ENCODE assay signal across 20 cellular contexts in the genomic region with DNA sequence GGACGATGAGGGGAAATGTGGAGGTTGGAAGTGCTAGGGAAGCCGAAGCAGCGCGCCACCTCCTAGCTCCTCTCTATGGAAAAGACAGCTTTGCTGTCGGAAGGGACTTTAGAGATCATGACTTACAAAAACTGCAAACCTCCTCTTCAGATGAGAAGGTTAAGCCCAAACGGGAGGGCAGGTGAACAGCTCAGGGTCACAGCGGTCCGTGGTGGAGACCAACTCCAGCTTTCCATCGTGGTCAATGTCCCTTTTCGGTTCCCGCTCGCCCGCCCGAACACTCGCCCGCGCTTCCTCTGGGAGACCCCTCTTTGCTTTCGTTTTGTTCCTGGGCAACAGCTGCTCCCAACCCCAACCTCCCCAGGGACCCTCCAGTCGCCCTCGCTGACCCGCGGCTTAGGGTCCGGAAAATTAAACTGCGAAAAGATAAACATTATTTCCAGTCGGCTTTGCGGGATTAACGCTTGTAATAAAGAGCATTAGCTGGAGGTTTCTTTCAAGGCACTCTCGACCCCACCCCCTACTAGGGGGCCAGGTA. TPM values are rescaled to one million over a fixed set of nuclear protein-coding genes. Genes with fewer than 3 reads are reported as not detected.
DNase-seq lines count a peak whose midpoint lies in the region; ATAC-seq and TF ChIP-seq lines count a peak whose summit lies in the region.
"Had no signal": no experiment of that assay in that cellular context is flagged by ENCODE, and none has a peak within 500 bp of the region (broad histone marks: within the 10 kb centered on the region; RNA-seq: fewer than 3 reads in every experiment).

No MANE protein-coding gene starts in this region.

- H3K9ac ChIP-seq in H9 (ENCODE audit: extremely low read depth, insufficient read length, low read length): no peak overlapping the region
- H3K9ac ChIP-seq in iPS-18a (ENCODE audit: low read length): no peak overlapping the region
- no peak overlapping the region for H3K9ac ChIP-seq in Karpas-422 (ENCODE audit: low read length)
- H3K9ac ChIP-seq in PC-3 (ENCODE audit: low read length): no peak overlapping the region

- no peaks in the 10 kb centered on the region for H3K79me1 ChIP-seq in H9 (ENCODE audit: insufficient read depth, low read depth, low read length, poor library complexity, severe bottlenecking)

- peak overlapping the region; percentile 75 to 88 for H3K4me3 Mint-ChIP-seq in H9
- peak overlapping the region; percentile 73 for H3K4me3 Mint-ChIP-seq in activated B cell treated with CpG ODN at 0.5 μM for 24 hours
- H3K4me3 Mint-ChIP-seq: activated T-cell treated with anti-CD3 and anti-CD28 coated beads, Interleukin-2, amount 50 U/mL, for 4 hours had no signal

- H3K56ac ChIP-seq in H9 (ENCODE audit: insufficient read length, low read depth, low read length): no peak overlapping the region

- TF ChIP-seq CTCF in H9 (conservative IDR thresholded peaks at IDR 0.05) (no peak), activated B cell treated with CpG ODN at 0.5 μM for 24 hours (IDR thresholded peaks at IDR 0.05) (no peak), psoas muscle (IDR thresholded peaks at IDR 0.05) (no peak), PC-3 (conservative IDR thresholded peaks at IDR 0.05; ENCODE audit: low read depth, low read length) (no peak)

- H2BK120ac ChIP-seq in H9 (ENCODE audit: low read depth, low read length, poor library complexity, severe bottlenecking): no peak overlapping the region

- no peak overlapping the region for H2BK20ac ChIP-seq in H9 (ENCODE audit: low read depth, low read length, poor library complexity, severe bottlenecking)

- POLR2A ChIA-PET in activated B cell treated with CpG ODN at 0.5 μM for 24 hours (lab: Charles Lee) (no interaction called here), PC-3 (lab: Charles Lee; ENCODE audit: unreplicated experiment) (no interaction called here)

- H3K27me3 ChIP-seq in H9 (ENCODE audit: insufficient read depth, low read length) (peaks cover 78% of the 10 kb centered on the region), iPS-18a (ENCODE audit: control insufficient read depth, insufficient read depth, low read length) (peaks cover 80% of the 10 kb centered on the region), psoas muscle (ENCODE audit: insufficient read depth in 3 of 3, low read length in 2 of 3) (peaks cover 0 to 40% (median 2%) of the 10 kb centered on the region in 3 donors), Karpas-422 (ENCODE audit: low read length) (no peaks in the 10 kb centered on the region), PC-3 (ENCODE audit: low read length) (no peaks in the 10 kb centered on the region)

- no peak overlapping the region for H2BK5ac ChIP-seq in H9 (ENCODE audit: insufficient read length, low read length)

- H4K20me1 ChIP-seq in H9 (ENCODE audit: control insufficient read depth, insufficient read depth, insufficient read length) (no peaks in the 10 kb centered on the region), Karpas-422 (ENCODE audit: insufficient read depth, low read depth, low read length) (no peaks in the 10 kb centered on the region), PC-3 (ENCODE audit: low read length) (no peaks in the 10 kb centered on the region)

- H3K23me2 ChIP-seq in H9 (ENCODE audit: insufficient read length, low read depth, low read length, poor library complexity, severe bottlenecking): peaks cover 12% of the 10 kb centered on the region

- intact Hi-C loops in activated B cell treated with CpG ODN at 0.5 μM for 24 hours (cut with micrococcal nuclease) (loop anchor here (10.0 kb wide), 1 partner anchor 407 kb away; no protein-coding TSS in a partner anchor), psoas muscle (cut with DNase I) (no loop called here), PC-3 (cut with micrococcal nuclease) (no loop called here)

- H3K9me2 ChIP-seq in Karpas-422 (replicated peaks; ENCODE audit: insufficient read depth, low read length) (no peaks in the 10 kb centered on the region), PC-3 (replicated peaks; ENCODE audit: low read length) (no peaks in the 10 kb centered on the region)

- DNase-seq in H9 (no peak), activated B cell treated with CpG ODN at 0.5 μM for 24 hours (no peak), psoas muscle (no peak), Karpas-422 (no peak), PC-3 (no peak)
- no peak for DNase-seq in stimulated activated CD4-positive, alpha-beta T cell treated with anti-CD3 and anti-CD28 coated beads, Interleukin-2, amount 100 ng/mL, for 48 hours
- DNase-seq: activated CD4-positive, CD25-positive, alpha-beta regulatory T cell treated with anti-CD3 and anti-CD28 coated beads, Interleukin-2, amount 50 U/mL, for 72 hours; activated naive CD4-positive, alpha-beta T cell treated with anti-CD3 and anti-CD28 coated beads, Interleukin-2, amount 50 U/mL, for 16 hours; activated T-cell treated with anti-CD3 and anti-CD28 coated beads, Interleukin-2, amount 50 U/mL, for 4 hours; COR-L47; cortex of kidney; left colon; NCI-H1694 treated with DMSO at 0.1 percent for 48 hours; NCI-H2227 treated with DMSO at 0.1 percent for 48 hours had no signal

- no peak overlapping the region for H2BK15ac ChIP-seq in H9 (ENCODE audit: low read depth, low read length)

- CTCF ChIA-PET in activated B cell treated with CpG ODN at 0.5 μM for 24 hours (lab: Charles Lee): interaction anchor here (0.8 kb wide), 1 partner anchor 15 kb away, joined by 3 read pairs; no protein-coding TSS in a partner anchor
- CTCF ChIA-PET in PC-3 (lab: Charles Lee): no interaction called here

- H4K91ac ChIP-seq in H9 (ENCODE audit: insufficient read length, low read depth, low read length): no peak overlapping the region

- BruUV-seq in PC-3 (replicated peaks; lab: Mats Ljungman, UMichigan): no TSS peak

- no peak overlapping the region for H2AK5ac ChIP-seq in H9 (ENCODE audit: insufficient read length, low read length)

- H3K27ac ChIP-seq in H9 (ENCODE audit: insufficient read length, low read depth, low read length) (no peak overlapping the region), iPS-18a (ENCODE audit: low read length) (no peak overlapping the region), psoas muscle (no peak overlapping the region), Karpas-422 (ENCODE audit: low read length) (no peak overlapping the region), PC-3 (ENCODE audit: low read length) (no peak overlapping the region)
- H3K27ac ChIP-seq: SK-N-MC had no signal

- H3T11ph ChIP-seq in H9 (ENCODE audit: low read length): no peak overlapping the region

- H3K14ac ChIP-seq in H9 (ENCODE audit: insufficient read depth, low read length): no peak overlapping the region

- H3K27me3 Mint-ChIP-seq in H9 (ENCODE audit: low read depth) (peaks cover 100% of the 10 kb centered on the region), activated B cell treated with CpG ODN at 0.5 μM for 24 hours (peaks cover 37% of the 10 kb centered on the region)

- no peak overlapping the region for H3K23ac ChIP-seq in H9 (ENCODE audit: insufficient read length, low read depth, low read length)

- H3K9me3 ChIP-seq in H9 (ENCODE audit: control insufficient read depth, low read depth, low read length): no peaks in the 10 kb centered on the region
- H3K9me3 ChIP-seq in iPS-18a (ENCODE audit: control insufficient read depth, low read depth, low read length): no peaks in the 10 kb centered on the region
- no peaks in the 10 kb centered on the region for H3K9me3 ChIP-seq in psoas muscle
- no peaks in the 10 kb centered on the region for H3K9me3 ChIP-seq in Karpas-422 (ENCODE audit: low read length)
- H3K9me3 ChIP-seq in PC-3 (ENCODE audit: low read length): no peaks in the 10 kb centered on the region

- no peaks in the 10 kb centered on the region for H3K36me3 Mint-ChIP-seq in H9 (ENCODE audit: insufficient read depth in 1 of 3, low read depth in 3 of 3)
- H3K36me3 Mint-ChIP-seq in activated B cell treated with CpG ODN at 0.5 μM for 24 hours (ENCODE audit: low read depth): no peaks in the 10 kb centered on the region

- H2AFZ ChIP-seq in H9 (ENCODE audit: low read length) (no peak overlapping the region), Karpas-422 (ENCODE audit: low read length) (no peak overlapping the region), PC-3 (ENCODE audit: low read length) (no peak overlapping the region)

- no peaks in the 10 kb centered on the region for H3F3A ChIP-seq in PC-3 (ENCODE audit: low read length, unreplicated experiment)

- ATAC-seq in activated B cell treated with CpG ODN at 0.5 μM for 24 hours (ENCODE audit: low read depth): no peak
- ATAC-seq in psoas muscle: peak in 1 of 4 donors; percentile 33
- no peak for ATAC-seq in HG03097 (IDR thresholded peaks at IDR 0.05; ENCODE audit: low FRiP score, unreplicated experiment)
- no peak for ATAC-seq in PC-3
- ATAC-seq: activated T-cell treated with anti-CD3 and anti-CD28 coated beads, Interleukin-2, amount 50 U/mL, for 4 hours; left colon; Panc1 had no signal

- H3K18ac ChIP-seq in H9 (ENCODE audit: insufficient read length, low read depth, low read length): no peak overlapping the region

- H3K27ac Mint-ChIP-seq in H9 (no peak overlapping the region), activated B cell treated with CpG ODN at 0.5 μM for 24 hours (no peak overlapping the region)

- H3K4me2 ChIP-seq in H9 (ENCODE audit: insufficient read depth, insufficient read length, low read length): peak overlapping the region; percentile 72
- no peak overlapping the region for H3K4me2 ChIP-seq in Karpas-422 (ENCODE audit: low read depth, low read length, poor library complexity, severe bottlenecking)
- H3K4me2 ChIP-seq in PC-3 (ENCODE audit: low read length): no peak overlapping the region

- H4K5ac ChIP-seq in H9 (ENCODE audit: insufficient read length, low read depth, low read length): no peak overlapping the region

- no peak overlapping the region for H4K8ac ChIP-seq in H9 (replicated peaks; ENCODE audit: insufficient read length, low read depth, low read length)

- H3K4me3 ChIP-seq in iPS-18a (ENCODE audit: low read length) (peak overlapping the region; percentile 56), psoas muscle (peak overlapping the region; percentile 30), Karpas-422 (ENCODE audit: low read length) (no peak overlapping the region), PC-3 (ENCODE audit: low read length) (no peak overlapping the region)
- H3K4me3 ChIP-seq: SK-N-MC had no signal

- H2BK12ac ChIP-seq in H9 (ENCODE audit: insufficient read length, low read depth, low read length): no peak overlapping the region

- H3K4me1 ChIP-seq in H9 (ENCODE audit: insufficient read depth, low read length) (no peaks in the 10 kb centered on the region), iPS-18a (ENCODE audit: control insufficient read depth, low read depth, low read length) (peaks cover 4% of the 10 kb centered on the region), psoas muscle (peaks cover 4% of the 10 kb centered on the region), Karpas-422 (ENCODE audit: low read length) (peaks cover 42% of the 10 kb centered on the region), PC-3 (ENCODE audit: insufficient read depth, low read length) (no peaks in the 10 kb centered on the region)

- H3K9me3 Mint-ChIP-seq in H9 (peaks cover 0 to 4% of the 10 kb centered on the region in 2 experiments; a peak in 1 of 5 replicates), activated B cell treated with CpG ODN at 0.5 μM for 24 hours (no peaks in the 10 kb centered on the region)
- H3K9me3 Mint-ChIP-seq: activated T-cell treated with anti-CD3 and anti-CD28 coated beads, Interleukin-2, amount 50 U/mL, for 4 hours had no signal

- peaks cover 29 to 45% of the 10 kb centered on the region in 2 experiments for H3K4me1 Mint-ChIP-seq in H9
- peaks cover 62% of the 10 kb centered on the region for H3K4me1 Mint-ChIP-seq in activated B cell treated with CpG ODN at 0.5 μM for 24 hours

- WGBS in H9 (ENCODE audit: extremely low coverage, insufficient read length, low lambda C conversion rate): no CpG with 5 or more reads among the region's 28 CpGs
- WGBS in psoas muscle, 3 donors: 23 to 49% (median 33%) methylated on average over 28 of the region's 28 CpGs

- H3K4ac ChIP-seq in H9 (ENCODE audit: low read depth, low read length): no peak overlapping the region

- H3K79me2 ChIP-seq in H9 (ENCODE audit: insufficient read depth, low read length) (no peaks in the 10 kb centered on the region), Karpas-422 (ENCODE audit: low read length) (no peaks in the 10 kb centered on the region), PC-3 (ENCODE audit: low read length) (no peaks in the 10 kb centered on the region)

- H3K36me3 ChIP-seq in iPS-18a (ENCODE audit: control insufficient read depth, low read depth, low read length) (no peaks in the 10 kb centered on the region), psoas muscle (ENCODE audit: insufficient read depth in 1 of 2, low read depth in 1 of 2) (no peaks in the 10 kb centered on the region), Karpas-422 (ENCODE audit: insufficient read depth, low read length) (no peaks in the 10 kb centered on the region), PC-3 (ENCODE audit: low read depth, low read length) (no peaks in the 10 kb centered on the region)

RNA-seq across cellular contexts. Expression of a gene that starts 7.7 kb away (rescaled TPM):
- total RNA-seq in H9 (2021): not detected in 2 replicates
- 0.18 TPM in 1 of 2 replicates, not detected in the other for total RNA-seq in activated B cell treated with CpG ODN at 0.5 μM for 24 hours
- total RNA-seq in psoas muscle: 1 to 10 TPM in 2 of 4 donors, under 1 TPM in 2; 0.32 to 2.1 (median 0.74) TPM
- 1 to 10 TPM in 2 of 3 donors, under 1 TPM in 1; 0.46 to 6.1 (median 1.7) TPM for polyA plus RNA-seq in psoas muscle
- not detected in 2 replicates for total RNA-seq in Karpas-422 (2014; rRNA removed; shearing (Covaris generic); ENCODE audit: low replicate concordance)
- not detected in 2 replicates for total RNA-seq in PC-3 (2014; rRNA removed)
- total RNA-seq: activated T-cell treated with anti-CD3 and anti-CD28 coated beads, Interleukin-2, amount 50 U/mL, for 4 hours; endothelial cell of umbilical vein; ureter had no signal
- polyA plus RNA-seq: endothelial cell of umbilical vein had no signal

Comparison
In these comparisons a context has a peak if more than half of its experiments do, and no peak if none do; other contexts are left out.
1. H3K4me3 ChIP-seq: peak in iPS-18a (single experiment) and psoas muscle (single experiment); none in Karpas-422 (single experiment) and PC-3 (single experiment).